In the genomic region with DNA sequence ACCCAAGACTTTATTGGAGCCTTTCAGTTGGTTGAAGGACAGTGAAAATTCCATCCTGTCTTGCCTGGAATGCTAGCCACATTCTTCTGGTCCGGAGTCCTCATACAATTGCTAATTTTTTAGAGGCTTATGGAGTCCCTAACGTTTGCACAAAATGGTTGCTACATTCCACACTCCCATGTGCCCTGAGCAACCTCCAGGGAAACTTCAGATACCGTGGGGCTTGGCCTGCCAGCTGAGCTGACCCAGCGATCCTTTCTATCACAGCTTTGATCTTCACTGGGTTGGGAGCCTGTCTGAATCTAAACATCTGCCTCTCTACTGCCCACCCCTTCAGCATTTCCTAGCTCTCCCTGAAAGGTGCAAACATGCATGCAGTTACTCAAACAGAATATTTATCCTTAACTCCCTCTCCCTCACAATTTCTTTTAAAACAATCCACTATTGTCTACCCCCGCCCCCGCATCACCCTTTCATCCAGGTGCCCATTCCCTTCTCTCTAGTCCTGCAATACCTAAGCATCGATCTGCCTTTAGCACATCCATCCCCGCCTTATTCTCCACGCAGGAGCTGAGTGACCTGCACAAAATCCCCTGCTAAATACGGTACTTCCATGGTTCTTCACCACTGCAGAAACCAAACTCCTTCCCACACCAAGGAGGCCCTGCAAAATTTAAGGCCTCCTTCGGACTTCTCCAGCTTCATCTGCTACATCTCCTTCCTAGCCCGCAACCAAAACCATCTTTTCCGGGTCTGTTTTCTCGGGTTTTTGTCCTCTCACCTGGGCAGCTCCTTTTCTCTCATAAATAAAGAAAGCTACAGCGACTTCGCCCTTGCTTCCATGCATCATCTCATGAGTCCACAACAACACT, we compare ENCODE assay signal across 7 cellular contexts. TPM values are rescaled to one million over a fixed set of nuclear protein-coding genes. Genes with fewer than 3 reads are reported as not detected.
DNase-seq lines count a peak whose midpoint lies in the region; ATAC-seq and TF ChIP-seq lines count a peak whose summit lies in the region.

No MANE protein-coding gene starts in this region.

- peaks cover 52% of the 10 kb centered on the region for H3K79me2 ChIP-seq in GM23248 (ENCODE audit: insufficient read depth)

- peak overlapping the region; percentile 80 for H3K27ac Mint-ChIP-seq in osteocyte (ENCODE audit: unreplicated experiment)

- H3K9me3 ChIP-seq in GM23248 (ENCODE audit: low read depth), result no peaks in the 10 kb centered on the region

- peak overlapping the region; percentile 86 for H3K9ac ChIP-seq in GM23248

- peaks cover 5% of the 10 kb centered on the region for H3F3A ChIP-seq in GM23248 (ENCODE audit: insufficient read depth)

- 4 to 5% methylated on average over 16 of the region's 16 CpGs for WGBS in GM23248 (ENCODE audit: low coverage in 1 of 2, low lambda C conversion rate in 2 of 2, missing lambda C conversion rate in 2 of 2), 2 experiments

- peak overlapping the region; percentile 94 for H3K4me2 ChIP-seq in GM23248 (ENCODE audit: unreplicated experiment)

- H3K4me3 ChIP-seq in GM23248 (peak overlapping the region; percentile 97), epithelial cell of proximal tubule (ENCODE audit: low read depth, low read length) (peak overlapping the region; percentile 99)

- no peaks in the 10 kb centered on the region for H3K27me3 Mint-ChIP-seq in osteocyte (ENCODE audit: unreplicated experiment)

- TF ChIP-seq CTCF in epithelial cell of proximal tubule (conservative IDR thresholded peaks at IDR 0.05; ENCODE audit: low read depth, low read length) (no peak), osteocyte (IDR thresholded peaks at IDR 0.05) (no peak)

- no peaks in the 10 kb centered on the region for H4K20me1 ChIP-seq in GM23248 (ENCODE audit: insufficient read depth)

- H3K4me1 ChIP-seq in GM23248 (ENCODE audit: insufficient read depth), result peaks cover 10% of the 10 kb centered on the region; the same call in 1 of the 2 replicates

- in situ Hi-C loops in GM23248 (cut with MboI), result no loop called here

- H3K36me3 ChIP-seq in GM23248 (ENCODE audit: low read depth), result no peaks in the 10 kb centered on the region

- ATAC-seq in HG02798 (IDR thresholded peaks at IDR 0.05; ENCODE audit: poor library complexity, unreplicated experiment), result no peak

- no peaks in the 10 kb centered on the region for H3K27me3 ChIP-seq in GM23248 (replicated peaks; ENCODE audit: insufficient read depth)

- peak overlapping the region; percentile 94 for H3K4me3 Mint-ChIP-seq in osteocyte (ENCODE audit: unreplicated experiment)

- H3K9me3 Mint-ChIP-seq in osteocyte (ENCODE audit: unreplicated experiment), result no peaks in the 10 kb centered on the region

- H3K27ac ChIP-seq in GM23248, result peak overlapping the region; percentile 58

- DNase-seq in GM23248 (peak; percentile 25), SHP77 treated with DMSO at 0.1 percent for 48 hours (lab: John Stamatoyannopoulos, UW) (peak; percentile 9), epithelial cell of proximal tubule (ENCODE audit: low read depth) (no peak), osteocyte (ENCODE audit: extremely low spot score, unreplicated experiment) (no peak), NCI-H2029 (lab: John Stamatoyannopoulos, UW) (no peak), NCI-H1417 treated with DMSO at 0.1 percent for 48 hours (lab: John Stamatoyannopoulos, UW) (no peak)

- peaks cover 44% of the 10 kb centered on the region for H3K4me1 Mint-ChIP-seq in osteocyte (ENCODE audit: unreplicated experiment)

- no peaks in the 10 kb centered on the region for H3K9me2 ChIP-seq in GM23248 (ENCODE audit: insufficient read depth)

- H3K36me3 Mint-ChIP-seq in osteocyte (ENCODE audit: unreplicated experiment), result no peaks in the 10 kb centered on the region

- peak overlapping the region; percentile 96 for H2AFZ ChIP-seq in GM23248

RNA-seq across cellular contexts. Expression of a gene that starts 0.8 kb away (rescaled TPM):
- total RNA-seq in GM23248 (2014; rRNA removed; shearing (Covaris generic)), result 5.7 and 5.8 TPM in 2 replicates
- 1.6 and 2.1 TPM in 2 replicates for polyA plus RNA-seq in GM23248 (2016; fragmentation: Nextera tagmentation; extraction: Ambion mirVana)
- 4.3 and 5.6 TPM in 2 replicates for total RNA-seq in epithelial cell of proximal tubule
- total RNA-seq in osteocyte, result 9.2 and 11.9 TPM in 2 replicates

Comparison
In these comparisons a context has a peak if more than half of its experiments do, and no peak if none do; other contexts are left out.
1. DNase-seq: peak in GM23248 (single experiment) and SHP77 treated with DMSO at 0.1 percent for 48 hours (single experiment); none in epithelial cell of proximal tubule (single experiment), osteocyte (single experiment), NCI-H2029 (single experiment) and NCI-H1417 treated with DMSO at 0.1 percent for 48 hours (single experiment).